Comparison of ENCODE assay signal across 1 cellular context in genomic region chr10:69953851-69954250, GRCh38.
A peak's percentile ranks its signal among the peaks of the same experiment; 100 is the strongest.
TF ChIP-seq lines count a peak whose summit lies in the region.

No MANE protein-coding gene starts in this region.

TF ChIP-seq in GM12878, 131 proteins besides CTCF, POLR2A, EP300 and RAD21 (continued from another document):
- TF ChIP-seq PBX3 (IDR thresholded peaks at IDR 0.05; ENCODE audit: insufficient replicate concordance, low read depth, low read length) (no peak), IKZF1 (conservative IDR thresholded peaks at IDR 0.05) (peak; percentile 53), DPF2 (IDR thresholded peaks at IDR 0.05) (peak; percentile 45; the same call in 1 of the 2 replicates), MXI1 (IDR thresholded peaks at IDR 0.05; ENCODE audit: low read depth, low read length) (no peak), CBX3 (IDR thresholded peaks at IDR 0.05; ENCODE audit: borderline replicate concordance, low read depth) (no peak), MEF2A (IDR thresholded peaks at IDR 0.05; ENCODE audit: insufficient read depth, low read depth, low read length) (no peak), MLLT1 (IDR thresholded peaks at IDR 0.05) (no peak), NRF1 (conservative IDR thresholded peaks at IDR 0.05; ENCODE audit: low read depth, low read length) (no peak)
